In genomic region chr9:34154052-34154451, GRCh38 we compare ENCODE assay signal across 32 cellular contexts.
"Had no signal": no experiment of that assay in that cellular context is flagged by ENCODE, and none has a peak within 500 bp of the region (broad histone marks: within the 10 kb centered on the region; RNA-seq: fewer than 3 reads in every experiment).

No MANE protein-coding gene starts in this region.

- H3K4me1 ChIP-seq: esophagus muscularis mucosa, gastroesophageal sphincter, left lung, lower lobe of right lung, uterus had no signal

- H3K9me3 ChIP-seq: esophagus muscularis mucosa, gastroesophageal sphincter, left lung, lower lobe of right lung, neutrophil, uterus had no signal

- H3K36me3 ChIP-seq: esophagus muscularis mucosa, gastroesophageal sphincter, left lung, lower lobe of right lung, neutrophil, uterus, WERI-Rb-1 had no signal

- H3K4me3 Mint-ChIP-seq: activated naive CD8-positive, alpha-beta T cell; central memory CD8-positive, alpha-beta T cell; dendritic cell treated with granulocyte-macrophage colony-stimulating factor and Interleukin-4, amounts not matched to agents 40 ng/mL and 50 ng/mL, for 4 days; natural killer cell treated with Interleukin-12 subunit alpha and Interleukin-12 subunit beta and Interleukin-15 and Interleukin-18, amount 100 ng/mL, for 72 hours; stimulated activated effector memory CD8-positive, alpha-beta T cell treated with anti-CD3 and anti-CD28 coated beads, Interleukin-12 subunit alpha, Interleukin-12 subunit beta, amount 100 ng/mL, for 72 hours; stimulated activated naive CD8-positive, alpha-beta T cell treated with anti-CD3 and anti-CD28 coated beads, Interleukin-15, Interleukin-2, amounts not matched to agents 100 ng/mL and 50 ng/mL, for 24 hours; T-helper 2 cell treated with Interferon-gamma antibody and Interleukin-4, amounts not matched to agents 5 μg/mL and 100 μg/mL, for 36 hours; type B pancreatic cell had no signal

- H3K27ac ChIP-seq: esophagus muscularis mucosa, gastroesophageal sphincter, left lung, lower lobe of right lung, neutrophil, uterus, WERI-Rb-1 had no signal

- H3K27ac Mint-ChIP-seq: activated naive CD8-positive, alpha-beta T cell; dendritic cell treated with granulocyte-macrophage colony-stimulating factor and Interleukin-4, amounts not matched to agents 40 ng/mL and 50 ng/mL, for 4 days; natural killer cell treated with Interleukin-12 subunit alpha and Interleukin-12 subunit beta and Interleukin-15 and Interleukin-18, amount 100 ng/mL, for 72 hours; stimulated activated effector memory CD8-positive, alpha-beta T cell treated with anti-CD3 and anti-CD28 coated beads, Interleukin-12 subunit alpha, Interleukin-12 subunit beta, amount 100 ng/mL, for 72 hours; stimulated activated naive CD8-positive, alpha-beta T cell treated with anti-CD3 and anti-CD28 coated beads, Interleukin-15, Interleukin-2, amounts not matched to agents 100 ng/mL and 50 ng/mL, for 24 hours; T-helper 2 cell treated with Interferon-gamma antibody and Interleukin-4, amounts not matched to agents 5 μg/mL and 100 μg/mL, for 36 hours; type B pancreatic cell had no signal

- H3K4me1 Mint-ChIP-seq: central memory CD8-positive, alpha-beta T cell; stimulated activated effector memory CD8-positive, alpha-beta T cell treated with anti-CD3 and anti-CD28 coated beads, Interleukin-12 subunit alpha, Interleukin-12 subunit beta, amount 100 ng/mL, for 72 hours had no signal

- FAIRE-seq: bronchial epithelial cell, small intestine had no signal

- H3K4me3 ChIP-seq: esophagus muscularis mucosa, gastroesophageal sphincter, left lung, lower lobe of right lung, uterus had no signal

- H3K9me3 Mint-ChIP-seq: central memory CD8-positive, alpha-beta T cell; dendritic cell treated with granulocyte-macrophage colony-stimulating factor and Interleukin-4, amounts not matched to agents 40 ng/mL and 50 ng/mL, for 4 days; natural killer cell treated with Interleukin-12 subunit alpha and Interleukin-12 subunit beta and Interleukin-15 and Interleukin-18, amount 100 ng/mL, for 72 hours; stimulated activated effector memory CD8-positive, alpha-beta T cell treated with anti-CD3 and anti-CD28 coated beads, Interleukin-12 subunit alpha, Interleukin-12 subunit beta, amount 100 ng/mL, for 72 hours; stimulated activated naive CD8-positive, alpha-beta T cell treated with anti-CD3 and anti-CD28 coated beads, Interleukin-15, Interleukin-2, amounts not matched to agents 100 ng/mL and 50 ng/mL, for 24 hours; T-helper 2 cell treated with Interferon-gamma antibody and Interleukin-4, amounts not matched to agents 5 μg/mL and 100 μg/mL, for 36 hours; type B pancreatic cell had no signal

- H3K36me3 Mint-ChIP-seq: activated naive CD8-positive, alpha-beta T cell; natural killer cell treated with Interleukin-12 subunit alpha and Interleukin-12 subunit beta and Interleukin-15 and Interleukin-18, amount 100 ng/mL, for 72 hours; stimulated activated effector memory CD8-positive, alpha-beta T cell treated with anti-CD3 and anti-CD28 coated beads, Interleukin-12 subunit alpha, Interleukin-12 subunit beta, amount 100 ng/mL, for 72 hours; type B pancreatic cell had no signal

- H3K27me3 ChIP-seq: esophagus muscularis mucosa, gastroesophageal sphincter, left lung, neutrophil, uterus had no signal

- H3K27me3 Mint-ChIP-seq: activated naive CD8-positive, alpha-beta T cell; natural killer cell treated with Interleukin-12 subunit alpha and Interleukin-12 subunit beta and Interleukin-15 and Interleukin-18, amount 100 ng/mL, for 72 hours; type B pancreatic cell had no signal

- DNase-seq: activated CD4-positive, alpha-beta T cell treated with anti-CD3 and anti-CD28 coated beads for 48 hours; activated CD4-positive, alpha-beta T cell treated with anti-CD3 and anti-CD28 coated beads, Interleukin-2, amount 50 U/mL, for 48 hours; activated CD8-positive, alpha-beta memory T cell treated with anti-CD3 and anti-CD28 coated beads for 24 hours; activated effector memory CD4-positive, alpha-beta T cell treated with Interleukin-2 at 50 U/mL for 16 hours; activated naive CD4-positive, alpha-beta T cell treated with Interleukin-2 at 50 U/mL for 16 hours; anterior cingulate cortex; head of caudate nucleus; hippocampal formation; kidney glomerular epithelial cell; left lung; lower lobe of right lung; mesendoderm; retina; small intestine; stimulated activated CD4-positive, alpha-beta T cell treated with anti-CD3 and anti-CD28 coated beads, Interleukin-4, amount 100 ng/mL, for 24 hours; substantia nigra; uterus; WERI-Rb-1 had no signal

- ATAC-seq: activated CD4-positive, CD25-positive, alpha-beta regulatory T cell treated with anti-CD3 and anti-CD28 coated beads, Interleukin-2, amount 50 U/mL, for 24 hours; gastroesophageal sphincter; left lung; lower lobe of right lung; natural killer cell treated with Interleukin-12 subunit alpha and Interleukin-12 subunit beta and Interleukin-15 and Interleukin-18, amount 100 ng/mL, for 72 hours; sciatic nerve; stimulated activated effector memory CD8-positive, alpha-beta T cell treated with anti-CD3 and anti-CD28 coated beads, Interleukin-12 subunit alpha, Interleukin-12 subunit beta, amount 100 ng/mL, for 72 hours had no signal
